ENCODE assay signal across 1 cellular context in the genomic region with DNA sequence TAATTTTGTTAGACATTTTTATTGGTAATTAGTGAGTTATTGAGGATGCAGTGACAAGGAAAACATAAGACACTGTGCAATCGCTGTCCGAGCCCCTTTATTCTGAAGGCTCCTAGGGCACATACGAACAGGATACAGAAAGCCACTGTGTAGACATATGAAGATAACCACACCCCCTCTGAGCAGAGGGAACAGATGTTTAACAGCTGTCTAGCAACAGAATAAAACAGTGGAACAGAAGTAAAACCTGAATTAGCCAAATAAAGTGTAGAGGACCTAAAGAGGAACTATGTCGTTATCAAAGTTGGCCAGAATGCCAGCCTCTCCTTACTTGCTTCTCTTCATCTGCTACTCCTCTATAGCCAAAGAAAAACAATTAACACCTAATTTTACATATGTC.
TF ChIP-seq lines count a peak whose summit lies in the region.

No MANE protein-coding gene starts in this region.

TF ChIP-seq in K562, 482 proteins besides CTCF, POLR2A, EP300 and RAD21 (continued from another document and continues in another):
- TF ChIP-seq, protein P1, sequence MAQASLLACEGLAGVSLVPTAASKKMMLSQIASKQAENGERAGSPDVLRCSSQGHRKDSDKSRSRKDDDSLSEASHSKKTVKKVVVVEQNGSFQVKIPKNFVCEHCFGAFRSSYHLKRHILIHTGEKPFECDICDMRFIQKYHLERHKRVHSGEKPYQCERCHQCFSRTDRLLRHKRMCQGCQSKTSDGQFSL (CRISPR knock-in tag; IDR thresholded peaks at IDR 0.05), result no peak
- TF ChIP-seq, protein P1 (tag; IDR thresholded peaks at IDR 0.05), result no peak
- TF ChIP-seq RUNX1 (IDR thresholded peaks at IDR 0.05; ENCODE audit: low read depth) (no peak), SETDB1 (IDR thresholded peaks at IDR 0.05; ENCODE audit: low read length) (no peak), CBFA2T3 (IDR thresholded peaks at IDR 0.05) (peak; percentile 60), CHD1 (IDR thresholded peaks at IDR 0.05; ENCODE audit: low read length) (no peak), BHLHE40 (IDR thresholded peaks at IDR 0.05; ENCODE audit: low read length) (no peak), HNRNPH1 (optimal IDR thresholded peaks at IDR 0.05; ENCODE audit: low read depth, low read length) (no peak), NEUROD1 (IDR thresholded peaks at IDR 0.05; ENCODE audit: borderline replicate concordance, low read depth, low read length, partially characterized antibody) (no peak), COPS2 (conservative IDR thresholded peaks at IDR 0.05) (no peak), ZNF134 (CRISPR knock-in tag; conservative IDR thresholded peaks at IDR 0.05) (no peak), NFE2 (IDR thresholded peaks at IDR 0.05; ENCODE audit: low read depth) (no peak), MTF1 (CRISPR knock-in tag; IDR thresholded peaks at IDR 0.05; ENCODE audit: borderline replicate concordance) (no peak), KDM4B (IDR thresholded peaks at IDR 0.05; ENCODE audit: borderline replicate concordance in 2 of 2, low read depth in 1 of 2) (no peak), IRF2 (CRISPR knock-in tag; IDR thresholded peaks at IDR 0.05) (no peak), ARNT (IDR thresholded peaks at IDR 0.05) (no peak), TFAP4 (CRISPR knock-in tag; IDR thresholded peaks at IDR 0.05; ENCODE audit: borderline replicate concordance) (peak; percentile 87), CREM (IDR thresholded peaks at IDR 0.05; ENCODE audit: low read depth) (no peak), ZNF644 (tag; IDR thresholded peaks at IDR 0.05; ENCODE audit: low read depth) (0 out of 2 replicates have a peak, but pooled peaks have one; percentile 38), ARID1B (IDR thresholded peaks at IDR 0.05) (peak; percentile 66), XRCC3 (IDR thresholded peaks at IDR 0.05) (no peak), PHF20 (IDR thresholded peaks at IDR 0.05; ENCODE audit: partially characterized antibody) (no peak), XRCC4 (IDR thresholded peaks at IDR 0.05; ENCODE audit: extremely low read depth, insufficient read depth, insufficient read length) (no peak), SRSF3 (IDR thresholded peaks at IDR 0.05; ENCODE audit: insufficient read depth, low read length) (no peak), ZFX (CRISPR knock-in tag; IDR thresholded peaks at IDR 0.05) (no peak), RBM34 (IDR thresholded peaks at IDR 0.05; ENCODE audit: borderline replicate concordance, insufficient read depth, low read length) (no peak), CBFA2T2 (conservative IDR thresholded peaks at IDR 0.05) (peak; percentile 32), KLF16 (IDR thresholded peaks at IDR 0.05) (no peak), FOXJ2 (tag; IDR thresholded peaks at IDR 0.05) (peak; percentile 90), PCBP2 (IDR thresholded peaks at IDR 0.05; ENCODE audit: low read depth, low read length, poor library complexity, severe bottlenecking) (no peak), ZNF717 (CRISPR knock-in tag; IDR thresholded peaks at IDR 0.05) (no peak), NFATC3 (IDR thresholded peaks at IDR 0.05) (no peak), ZNF175 (CRISPR knock-in tag; IDR thresholded peaks at IDR 0.05; ENCODE audit: low read depth) (no peak), NBN (IDR thresholded peaks at IDR 0.05; ENCODE audit: low read depth) (no peak), NELFE (IDR thresholded peaks at IDR 0.05; ENCODE audit: insufficient read depth, insufficient read length) (no peak), ETV1 (tag; conservative IDR thresholded peaks at IDR 0.05; ENCODE audit: low read depth) (no peak), GABPB2 (CRISPR knock-in tag; conservative IDR thresholded peaks at IDR 0.05) (no peak), ZNF398 (CRISPR knock-in tag; IDR thresholded peaks at IDR 0.05) (no peak), HMGN3 (IDR thresholded peaks at IDR 0.05; ENCODE audit: borderline replicate concordance, extremely low read depth, insufficient read length, low read depth, low read length) (no peak), DDX20 (tag; IDR thresholded peaks at IDR 0.05; ENCODE audit: low read depth) (no peak), IRF1 (CRISPR knock-in tag; IDR thresholded peaks at IDR 0.05; ENCODE audit: borderline replicate concordance) (no peak), FOXK2 (conservative IDR thresholded peaks at IDR 0.05 in 1 of 2, IDR thresholded peaks at IDR 0.05 in 1 of 2; ENCODE audit: low read depth in 2 of 2) (peak; percentile 14 to 32; a peak in 1 of 4 replicates), HBP1 (CRISPR knock-in tag; IDR thresholded peaks at IDR 0.05) (no peak), MCM2 (IDR thresholded peaks at IDR 0.05; ENCODE audit: low read depth) (no peak), FOXJ3 (CRISPR knock-in tag; IDR thresholded peaks at IDR 0.05) (no peak; the same call in 1 of the 2 replicates), TSC22D4 (tag; IDR thresholded peaks at IDR 0.05) (no peak), GATAD2A (IDR thresholded peaks at IDR 0.05) (no peak), RFX7 (CRISPR knock-in tag; IDR thresholded peaks at IDR 0.05) (no peak)
- TF ChIP-seq, protein P2, sequence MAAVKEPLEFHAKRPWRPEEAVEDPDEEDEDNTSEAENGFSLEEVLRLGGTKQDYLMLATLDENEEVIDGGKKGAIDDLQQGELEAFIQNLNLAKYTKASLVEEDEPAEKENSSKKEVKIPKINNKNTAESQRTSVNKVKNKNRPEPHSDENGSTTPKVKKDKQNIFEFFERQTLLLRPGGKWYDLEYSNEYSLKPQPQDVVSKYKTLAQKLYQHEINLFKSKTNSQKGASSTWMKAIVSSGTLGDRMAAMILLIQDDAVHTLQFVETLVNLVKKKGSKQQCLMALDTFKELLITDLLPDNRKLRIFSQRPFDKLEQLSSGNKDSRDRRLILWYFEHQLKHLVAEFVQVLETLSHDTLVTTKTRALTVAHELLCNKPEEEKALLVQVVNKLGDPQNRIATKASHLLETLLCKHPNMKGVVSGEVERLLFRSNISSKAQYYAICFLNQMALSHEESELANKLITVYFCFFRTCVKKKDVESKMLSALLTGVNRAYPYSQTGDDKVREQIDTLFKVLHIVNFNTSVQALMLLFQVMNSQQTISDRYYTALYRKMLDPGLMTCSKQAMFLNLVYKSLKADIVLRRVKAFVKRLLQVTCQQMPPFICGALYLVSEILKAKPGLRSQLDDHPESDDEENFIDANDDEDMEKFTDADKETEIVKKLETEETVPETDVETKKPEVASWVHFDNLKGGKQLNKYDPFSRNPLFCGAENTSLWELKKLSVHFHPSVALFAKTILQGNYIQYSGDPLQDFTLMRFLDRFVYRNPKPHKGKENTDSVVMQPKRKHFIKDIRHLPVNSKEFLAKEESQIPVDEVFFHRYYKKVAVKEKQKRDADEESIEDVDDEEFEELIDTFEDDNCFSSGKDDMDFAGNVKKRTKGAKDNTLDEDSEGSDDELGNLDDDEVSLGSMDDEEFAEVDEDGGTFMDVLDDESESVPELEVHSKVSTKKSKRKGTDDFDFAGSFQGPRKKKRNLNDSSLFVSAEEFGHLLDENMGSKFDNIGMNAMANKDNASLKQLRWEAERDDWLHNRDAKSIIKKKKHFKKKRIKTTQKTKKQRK (IDR thresholded peaks at IDR 0.05; ENCODE audit: borderline replicate concordance, low read depth, low read length), result no peak
- TF ChIP-seq, protein P3, sequence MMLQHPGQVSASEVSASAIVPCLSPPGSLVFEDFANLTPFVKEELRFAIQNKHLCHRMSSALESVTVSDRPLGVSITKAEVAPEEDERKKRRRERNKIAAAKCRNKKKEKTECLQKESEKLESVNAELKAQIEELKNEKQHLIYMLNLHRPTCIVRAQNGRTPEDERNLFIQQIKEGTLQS (IDR thresholded peaks at IDR 0.05), result no peak
- TF ChIP-seq, protein P3 (CRISPR knock-in tag; conservative IDR thresholded peaks at IDR 0.05), result no peak
- TF ChIP-seq, protein P4, sequence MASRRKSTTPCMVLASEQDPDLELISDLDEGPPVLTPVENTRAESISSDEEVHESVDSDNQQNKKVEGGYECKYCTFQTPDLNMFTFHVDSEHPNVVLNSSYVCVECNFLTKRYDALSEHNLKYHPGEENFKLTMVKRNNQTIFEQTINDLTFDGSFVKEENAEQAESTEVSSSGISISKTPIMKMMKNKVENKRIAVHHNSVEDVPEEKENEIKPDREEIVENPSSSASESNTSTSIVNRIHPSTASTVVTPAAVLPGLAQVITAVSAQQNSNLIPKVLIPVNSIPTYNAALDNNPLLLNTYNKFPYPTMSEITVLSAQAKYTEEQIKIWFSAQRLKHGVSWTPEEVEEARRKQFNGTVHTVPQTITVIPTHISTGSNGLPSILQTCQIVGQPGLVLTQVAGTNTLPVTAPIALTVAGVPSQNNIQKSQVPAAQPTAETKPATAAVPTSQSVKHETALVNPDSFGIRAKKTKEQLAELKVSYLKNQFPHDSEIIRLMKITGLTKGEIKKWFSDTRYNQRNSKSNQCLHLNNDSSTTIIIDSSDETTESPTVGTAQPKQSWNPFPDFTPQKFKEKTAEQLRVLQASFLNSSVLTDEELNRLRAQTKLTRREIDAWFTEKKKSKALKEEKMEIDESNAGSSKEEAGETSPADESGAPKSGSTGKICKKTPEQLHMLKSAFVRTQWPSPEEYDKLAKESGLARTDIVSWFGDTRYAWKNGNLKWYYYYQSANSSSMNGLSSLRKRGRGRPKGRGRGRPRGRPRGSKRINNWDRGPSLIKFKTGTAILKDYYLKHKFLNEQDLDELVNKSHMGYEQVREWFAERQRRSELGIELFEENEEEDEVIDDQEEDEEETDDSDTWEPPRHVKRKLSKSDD (conservative IDR thresholded peaks at IDR 0.05; ENCODE audit: low read length), result no peak
- TF ChIP-seq, protein P5, sequence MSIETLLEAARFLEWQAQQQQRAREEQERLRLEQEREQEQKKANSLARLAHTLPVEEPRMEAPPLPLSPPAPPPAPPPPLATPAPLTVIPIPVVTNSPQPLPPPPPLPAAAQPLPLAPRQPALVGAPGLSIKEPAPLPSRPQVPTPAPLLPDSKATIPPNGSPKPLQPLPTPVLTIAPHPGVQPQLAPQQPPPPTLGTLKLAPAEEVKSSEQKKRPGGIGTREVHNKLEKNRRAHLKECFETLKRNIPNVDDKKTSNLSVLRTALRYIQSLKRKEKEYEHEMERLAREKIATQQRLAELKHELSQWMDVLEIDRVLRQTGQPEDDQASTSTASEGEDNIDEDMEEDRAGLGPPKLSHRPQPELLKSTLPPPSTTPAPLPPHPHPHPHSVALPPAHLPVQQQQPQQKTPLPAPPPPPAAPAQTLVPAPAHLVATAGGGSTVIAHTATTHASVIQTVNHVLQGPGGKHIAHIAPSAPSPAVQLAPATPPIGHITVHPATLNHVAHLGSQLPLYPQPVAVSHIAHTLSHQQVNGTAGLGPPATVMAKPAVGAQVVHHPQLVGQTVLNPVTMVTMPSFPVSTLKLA (conservative IDR thresholded peaks at IDR 0.05), result peak in 1 of 2 experiments; percentile 55; a peak in 1 of 4 replicates
- TF ChIP-seq, protein P6, sequence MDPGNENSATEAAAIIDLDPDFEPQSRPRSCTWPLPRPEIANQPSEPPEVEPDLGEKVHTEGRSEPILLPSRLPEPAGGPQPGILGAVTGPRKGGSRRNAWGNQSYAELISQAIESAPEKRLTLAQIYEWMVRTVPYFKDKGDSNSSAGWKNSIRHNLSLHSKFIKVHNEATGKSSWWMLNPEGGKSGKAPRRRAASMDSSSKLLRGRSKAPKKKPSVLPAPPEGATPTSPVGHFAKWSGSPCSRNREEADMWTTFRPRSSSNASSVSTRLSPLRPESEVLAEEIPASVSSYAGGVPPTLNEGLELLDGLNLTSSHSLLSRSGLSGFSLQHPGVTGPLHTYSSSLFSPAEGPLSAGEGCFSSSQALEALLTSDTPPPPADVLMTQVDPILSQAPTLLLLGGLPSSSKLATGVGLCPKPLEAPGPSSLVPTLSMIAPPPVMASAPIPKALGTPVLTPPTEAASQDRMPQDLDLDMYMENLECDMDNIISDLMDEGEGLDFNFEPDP (CRISPR knock-in tag; IDR thresholded peaks at IDR 0.05), result no peak
